Comparison of ENCODE assay signal across 10 cellular contexts in the genomic region with DNA sequence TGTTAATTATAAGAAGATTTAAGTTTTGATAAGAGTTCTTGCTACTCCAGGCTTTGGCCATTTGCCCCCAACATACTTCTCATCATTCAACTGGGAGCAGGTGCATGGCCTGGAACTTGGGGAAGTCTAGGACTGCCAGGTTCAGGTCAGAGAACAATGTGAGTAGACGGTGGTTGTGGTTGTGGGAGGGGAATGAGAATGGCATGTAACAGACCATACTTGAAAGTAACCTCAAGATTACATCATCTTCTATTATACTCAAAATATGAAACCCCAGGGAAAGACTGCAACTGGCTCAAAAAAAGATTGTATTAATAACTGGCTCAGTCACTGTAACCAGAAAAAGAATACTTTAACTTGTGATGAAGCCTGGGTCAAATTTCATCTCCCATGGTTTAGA.
A peak's percentile ranks its signal among the peaks of the same experiment; 100 is the strongest.
DNase-seq lines count a peak whose midpoint lies in the region; ATAC-seq and TF ChIP-seq lines count a peak whose summit lies in the region.
"Had no signal": no experiment of that assay in that cellular context is flagged by ENCODE, and none has a peak within 500 bp of the region (broad histone marks: within the 10 kb centered on the region; RNA-seq: fewer than 3 reads in every experiment).

No MANE protein-coding gene starts in this region.

- H3K27ac Mint-ChIP-seq in H9: no peak overlapping the region; a peak in 1 of 7 replicates

- POLR2A ChIA-PET in OCI-LY7 (lab: Charles Lee): no interaction called here

- TF ChIP-seq CTCF in H9 (conservative IDR thresholded peaks at IDR 0.05) (no peak), OCI-LY7 (conservative IDR thresholded peaks at IDR 0.05; ENCODE audit: low read length) (no peak)

- H3K9ac ChIP-seq in H9 (ENCODE audit: extremely low read depth, insufficient read length, low read length): no peak overlapping the region

- no peaks in the 10 kb centered on the region for H3K27me3 ChIP-seq in H9 (ENCODE audit: insufficient read depth, low read length)
- H3K27me3 ChIP-seq: upper lobe of right lung had no signal

- no peak overlapping the region for H3K14ac ChIP-seq in H9 (ENCODE audit: insufficient read depth, low read length)

- H3K9me3 ChIP-seq in H9 (ENCODE audit: control insufficient read depth, low read depth, low read length): no peaks in the 10 kb centered on the region
- no peaks in the 10 kb centered on the region for H3K9me3 ChIP-seq in OCI-LY7 (ENCODE audit: low read length)
- H3K9me3 ChIP-seq: upper lobe of right lung had no signal

- H3K4me3 ChIP-seq in OCI-LY7 (ENCODE audit: low read depth, low read length, poor library complexity, severe bottlenecking): no peak overlapping the region
- H3K4me3 ChIP-seq: upper lobe of right lung had no signal

- no peaks in the 10 kb centered on the region for H4K20me1 ChIP-seq in H9 (ENCODE audit: control insufficient read depth, insufficient read depth, insufficient read length)
- H4K20me1 ChIP-seq in OCI-LY7 (ENCODE audit: insufficient read depth, low read length): no peaks in the 10 kb centered on the region

- peak; percentile 71 for DNase-seq in OCI-M1 (lab: John Stamatoyannopoulos, UW)
- peak; percentile 70 for DNase-seq in kidney glomerular epithelial cell (lab: John Stamatoyannopoulos, UW)
- no peak for DNase-seq in middle frontal gyrus (ENCODE audit: extremely low spot score, low spot score)
- DNase-seq in NCI-H2196 treated with DMSO at 0.1 percent for 48 hours (lab: John Stamatoyannopoulos, UW; ENCODE audit: unreplicated experiment): no peak
- no peak for DNase-seq in H9
- no peak for DNase-seq in OCI-LY7 (ENCODE audit: low spot score)
- DNase-seq: hypothalamus, upper lobe of right lung had no signal

- H2BK5ac ChIP-seq in H9 (ENCODE audit: insufficient read length, low read length): no peak overlapping the region

- no peak overlapping the region for H4K8ac ChIP-seq in H9 (replicated peaks; ENCODE audit: insufficient read length, low read depth, low read length)

- no peaks in the 10 kb centered on the region for H3K9me2 ChIP-seq in OCI-LY7 (ENCODE audit: insufficient read depth, low read length)

- H3K4me2 ChIP-seq in H9 (ENCODE audit: insufficient read depth, insufficient read length, low read length): no peak overlapping the region
- no peak overlapping the region for H3K4me2 ChIP-seq in OCI-LY7 (ENCODE audit: low read length)

- no peak overlapping the region for H3K18ac ChIP-seq in H9 (ENCODE audit: insufficient read length, low read depth, low read length)

- H3K36me3 ChIP-seq in OCI-LY7 (ENCODE audit: insufficient read depth, low read length): no peaks in the 10 kb centered on the region
- H3K36me3 ChIP-seq: upper lobe of right lung had no signal

- H4K91ac ChIP-seq in H9 (ENCODE audit: insufficient read length, low read depth, low read length): no peak overlapping the region

- H3K56ac ChIP-seq in H9 (ENCODE audit: insufficient read length, low read depth, low read length): no peak overlapping the region

- H2AK5ac ChIP-seq in H9 (ENCODE audit: insufficient read length, low read length): no peak overlapping the region

- no peak overlapping the region for H4K5ac ChIP-seq in H9 (ENCODE audit: insufficient read length, low read depth, low read length)

- intact Hi-C loops in OCI-LY7 (cut with micrococcal nuclease; ENCODE audit: unreplicated experiment): no loop called here

- ATAC-seq in GM18868 (IDR thresholded peaks at IDR 0.05; ENCODE audit: unreplicated experiment) (peak; percentile 98), HG02759 (IDR thresholded peaks at IDR 0.05; ENCODE audit: unreplicated experiment) (peak; percentile 92)
- ATAC-seq: upper lobe of right lung had no signal

- CTCF ChIA-PET in OCI-LY7 (lab: Charles Lee; ENCODE audit: unreplicated experiment): no interaction called here

- no peak overlapping the region for H3K23ac ChIP-seq in H9 (ENCODE audit: insufficient read length, low read depth, low read length)

- no CpG with 5 or more reads among the region's 1 CpG for WGBS in H9 (ENCODE audit: extremely low coverage, insufficient read length, low lambda C conversion rate)

- no peak overlapping the region for H2BK12ac ChIP-seq in H9 (ENCODE audit: insufficient read length, low read depth, low read length)

- no peaks in the 10 kb centered on the region for H3K4me1 ChIP-seq in H9 (ENCODE audit: insufficient read depth, low read length)
- H3K4me1 ChIP-seq in OCI-LY7 (ENCODE audit: insufficient read depth, low read length, poor library complexity, severe bottlenecking): no peaks in the 10 kb centered on the region
- H3K4me1 ChIP-seq: upper lobe of right lung had no signal

- H3K23me2 ChIP-seq in H9 (ENCODE audit: insufficient read length, low read depth, low read length, poor library complexity, severe bottlenecking): no peaks in the 10 kb centered on the region

- H2BK120ac ChIP-seq in H9 (ENCODE audit: low read depth, low read length, poor library complexity, severe bottlenecking): no peak overlapping the region

- no peaks in the 10 kb centered on the region for H3K79me2 ChIP-seq in H9 (ENCODE audit: insufficient read depth, low read length)
- no peaks in the 10 kb centered on the region for H3K79me2 ChIP-seq in OCI-LY7 (ENCODE audit: insufficient read depth, low read depth, low read length)

- H3K4me3 Mint-ChIP-seq in H9: no peak overlapping the region

- H3K36me3 Mint-ChIP-seq in H9 (ENCODE audit: insufficient read depth in 1 of 3, low read depth in 3 of 3): peaks cover 0 to 4% (median 2%) of the 10 kb centered on the region in 3 experiments; a peak in 2 of 7 replicates

- H3K4ac ChIP-seq in H9 (ENCODE audit: low read depth, low read length): no peak overlapping the region

- peaks cover 0 to 4% of the 10 kb centered on the region in 2 experiments; a peak in 4 of 5 replicates for H3K9me3 Mint-ChIP-seq in H9

- H2BK20ac ChIP-seq in H9 (ENCODE audit: low read depth, low read length, poor library complexity, severe bottlenecking): no peak overlapping the region

- BruUV-seq in OCI-LY7 (replicated peaks; lab: Mats Ljungman, UMichigan): no TSS peak

- no peak overlapping the region for H2BK15ac ChIP-seq in H9 (ENCODE audit: low read depth, low read length)

- H3K27me3 Mint-ChIP-seq in H9 (ENCODE audit: low read depth): no peaks in the 10 kb centered on the region

- H3K79me1 ChIP-seq in H9 (ENCODE audit: insufficient read depth, low read depth, low read length, poor library complexity, severe bottlenecking): no peaks in the 10 kb centered on the region

- H3K27ac ChIP-seq in H9 (ENCODE audit: insufficient read length, low read depth, low read length) (no peak overlapping the region), OCI-LY7 (ENCODE audit: low read depth, low read length, poor library complexity, severe bottlenecking) (no peak overlapping the region)
- H3K27ac ChIP-seq: upper lobe of right lung had no signal

- H2AFZ ChIP-seq in H9 (ENCODE audit: low read length) (no peak overlapping the region), OCI-LY7 (ENCODE audit: low read length) (no peak overlapping the region)

- no peak overlapping the region for H3T11ph ChIP-seq in H9 (ENCODE audit: low read length)

- H3K4me1 Mint-ChIP-seq in H9: no peaks in the 10 kb centered on the region

Comparison
In these comparisons a context has a peak if more than half of its experiments do, and no peak if none do; other contexts are left out.
1. DNase-seq: peak in OCI-M1 (single experiment) and kidney glomerular epithelial cell (single experiment); none in middle frontal gyrus (single experiment), NCI-H2196 treated with DMSO at 0.1 percent for 48 hours (single experiment), H9 (single experiment) and OCI-LY7 (single experiment).